1 cellular context compared by ENCODE assay signal in the genomic region with DNA sequence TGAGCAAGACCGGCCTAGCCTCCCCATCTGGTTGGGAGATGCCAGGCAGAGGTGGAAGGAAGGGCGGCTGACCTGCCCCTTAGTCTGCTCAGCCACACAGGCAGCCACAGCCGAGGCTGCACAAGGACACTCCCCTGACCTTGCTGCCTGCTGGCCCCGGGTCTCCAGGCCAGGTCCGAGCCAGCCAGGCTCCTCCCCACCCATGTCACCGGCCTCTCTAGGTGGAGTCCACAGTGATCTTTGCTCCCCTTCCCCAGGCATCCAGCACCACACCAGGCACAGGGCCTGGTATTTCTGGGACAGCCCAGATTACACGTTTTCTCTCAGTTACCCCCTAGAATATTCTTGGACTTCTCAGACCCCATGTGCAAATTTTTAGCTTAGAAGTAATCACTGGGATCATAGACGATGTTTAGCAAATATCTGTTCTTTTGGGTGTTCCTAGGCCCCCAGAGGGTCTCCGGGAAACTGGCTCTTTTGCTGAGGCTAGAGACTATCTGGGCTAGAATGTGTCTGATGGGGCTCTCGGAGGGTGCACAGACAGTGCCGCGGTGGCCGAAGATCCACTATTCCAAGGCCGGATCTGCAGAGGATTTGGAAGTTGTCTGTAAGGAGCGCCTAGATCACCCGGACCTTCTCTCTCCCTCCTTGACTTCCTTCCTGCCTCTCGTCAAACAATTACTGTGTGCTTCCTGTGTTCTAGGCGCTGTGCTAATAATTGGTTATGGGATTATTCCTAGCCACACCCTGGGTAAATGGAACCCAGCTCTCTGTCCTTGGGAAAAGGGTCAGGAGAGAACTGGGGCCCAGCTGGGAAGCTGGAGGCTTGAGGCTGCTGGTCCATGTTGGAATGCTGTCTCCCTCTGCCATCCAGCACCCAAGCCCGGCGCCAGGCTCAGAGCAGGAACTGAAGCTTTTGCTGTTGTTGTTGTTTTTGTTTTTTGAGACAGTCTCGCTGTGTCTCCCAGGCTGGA.
TF ChIP-seq lines count a peak whose summit lies in the region.

No MANE protein-coding gene starts in this region.

TF ChIP-seq in HepG2, 621 proteins besides CTCF, POLR2A, EP300 and RAD21 (continued from another document and continues in another):
- TF ChIP-seq ZNF644 (CRISPR knock-in tag; IDR thresholded peaks at IDR 0.05; ENCODE audit: low read depth) = peak; percentile 70
- TF ChIP-seq, protein P1, sequence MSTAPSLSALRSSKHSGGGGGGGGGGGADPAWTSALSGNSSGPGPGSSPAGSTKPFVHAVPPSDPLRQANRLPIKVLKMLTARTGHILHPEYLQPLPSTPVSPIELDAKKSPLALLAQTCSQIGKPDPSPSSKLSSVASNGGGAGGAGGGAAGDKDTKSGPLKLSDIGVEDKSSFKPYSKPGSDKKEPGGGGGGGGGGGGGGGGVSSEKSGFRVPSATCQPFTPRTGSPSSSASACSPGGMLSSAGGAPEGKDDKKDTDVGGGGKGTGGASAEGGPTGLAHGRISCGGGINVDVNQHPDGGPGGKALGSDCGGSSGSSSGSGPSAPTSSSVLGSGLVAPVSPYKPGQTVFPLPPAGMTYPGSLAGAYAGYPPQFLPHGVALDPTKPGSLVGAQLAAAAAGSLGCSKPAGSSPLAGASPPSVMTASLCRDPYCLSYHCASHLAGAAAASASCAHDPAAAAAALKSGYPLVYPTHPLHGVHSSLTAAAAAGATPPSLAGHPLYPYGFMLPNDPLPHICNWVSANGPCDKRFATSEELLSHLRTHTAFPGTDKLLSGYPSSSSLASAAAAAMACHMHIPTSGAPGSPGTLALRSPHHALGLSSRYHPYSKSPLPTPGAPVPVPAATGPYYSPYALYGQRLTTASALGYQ (CRISPR knock-in tag; IDR thresholded peaks at IDR 0.05) = 0 out of 2 replicates have a peak, but pooled peaks have one; percentile 19
- peak; percentile 99 for TF ChIP-seq ESRRA (CRISPR knock-in tag; IDR thresholded peaks at IDR 0.05; ENCODE audit: low read depth)
- TF ChIP-seq KDM2A (CRISPR knock-in tag; IDR thresholded peaks at IDR 0.05; ENCODE audit: borderline replicate concordance, low read depth) = peak; percentile 64
- TF ChIP-seq, protein P2, sequence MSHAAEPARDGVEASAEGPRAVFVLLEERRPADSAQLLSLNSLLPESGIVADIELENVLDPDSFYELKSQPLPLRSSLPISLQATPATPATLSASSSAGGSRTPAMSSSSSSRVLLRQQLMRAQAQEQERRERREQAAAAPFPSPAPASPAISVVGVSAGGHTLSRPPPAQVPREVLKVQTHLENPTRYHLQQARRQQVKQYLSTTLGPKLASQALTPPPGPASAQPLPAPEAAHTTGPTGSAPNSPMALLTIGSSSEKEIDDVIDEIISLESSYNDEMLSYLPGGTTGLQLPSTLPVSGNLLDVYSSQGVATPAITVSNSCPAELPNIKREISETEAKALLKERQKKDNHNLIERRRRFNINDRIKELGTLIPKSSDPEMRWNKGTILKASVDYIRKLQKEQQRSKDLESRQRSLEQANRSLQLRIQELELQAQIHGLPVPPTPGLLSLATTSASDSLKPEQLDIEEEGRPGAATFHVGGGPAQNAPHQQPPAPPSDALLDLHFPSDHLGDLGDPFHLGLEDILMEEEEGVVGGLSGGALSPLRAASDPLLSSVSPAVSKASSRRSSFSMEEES (CRISPR knock-in tag; IDR thresholded peaks at IDR 0.05) = 0 out of 2 replicates have a peak, but pooled peaks have one; percentile 30
- no peak for TF ChIP-seq ZNF879 (CRISPR knock-in tag; IDR thresholded peaks at IDR 0.05)
- TF ChIP-seq HNRNPH1 (optimal IDR thresholded peaks at IDR 0.05; ENCODE audit: low read depth, low read length) = no peak
- TF ChIP-seq ISL2 (CRISPR knock-in tag; IDR thresholded peaks at IDR 0.05) = peak; percentile 13
- TF ChIP-seq HOXA3 (CRISPR knock-in tag; IDR thresholded peaks at IDR 0.05) = peak; percentile 82
- TF ChIP-seq, protein P3, sequence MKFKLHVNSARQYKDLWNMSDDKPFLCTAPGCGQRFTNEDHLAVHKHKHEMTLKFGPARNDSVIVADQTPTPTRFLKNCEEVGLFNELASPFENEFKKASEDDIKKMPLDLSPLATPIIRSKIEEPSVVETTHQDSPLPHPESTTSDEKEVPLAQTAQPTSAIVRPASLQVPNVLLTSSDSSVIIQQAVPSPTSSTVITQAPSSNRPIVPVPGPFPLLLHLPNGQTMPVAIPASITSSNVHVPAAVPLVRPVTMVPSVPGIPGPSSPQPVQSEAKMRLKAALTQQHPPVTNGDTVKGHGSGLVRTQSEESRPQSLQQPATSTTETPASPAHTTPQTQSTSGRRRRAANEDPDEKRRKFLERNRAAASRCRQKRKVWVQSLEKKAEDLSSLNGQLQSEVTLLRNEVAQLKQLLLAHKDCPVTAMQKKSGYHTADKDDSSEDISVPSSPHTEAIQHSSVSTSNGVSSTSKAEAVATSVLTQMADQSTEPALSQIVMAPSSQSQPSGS (CRISPR knock-in tag; IDR thresholded peaks at IDR 0.05) = 0 out of 2 replicates have a peak, but pooled peaks have one; percentile 43
- TF ChIP-seq NFYB (CRISPR knock-in tag; IDR thresholded peaks at IDR 0.05) = no peak
- TF ChIP-seq, protein P4, sequence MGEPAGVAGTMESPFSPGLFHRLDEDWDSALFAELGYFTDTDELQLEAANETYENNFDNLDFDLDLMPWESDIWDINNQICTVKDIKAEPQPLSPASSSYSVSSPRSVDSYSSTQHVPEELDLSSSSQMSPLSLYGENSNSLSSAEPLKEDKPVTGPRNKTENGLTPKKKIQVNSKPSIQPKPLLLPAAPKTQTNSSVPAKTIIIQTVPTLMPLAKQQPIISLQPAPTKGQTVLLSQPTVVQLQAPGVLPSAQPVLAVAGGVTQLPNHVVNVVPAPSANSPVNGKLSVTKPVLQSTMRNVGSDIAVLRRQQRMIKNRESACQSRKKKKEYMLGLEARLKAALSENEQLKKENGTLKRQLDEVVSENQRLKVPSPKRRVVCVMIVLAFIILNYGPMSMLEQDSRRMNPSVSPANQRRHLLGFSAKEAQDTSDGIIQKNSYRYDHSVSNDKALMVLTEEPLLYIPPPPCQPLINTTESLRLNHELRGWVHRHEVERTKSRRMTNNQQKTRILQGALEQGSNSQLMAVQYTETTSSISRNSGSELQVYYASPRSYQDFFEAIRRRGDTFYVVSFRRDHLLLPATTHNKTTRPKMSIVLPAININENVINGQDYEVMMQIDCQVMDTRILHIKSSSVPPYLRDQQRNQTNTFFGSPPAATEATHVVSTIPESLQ (CRISPR knock-in tag; conservative IDR thresholded peaks at IDR 0.05) = no peak
- TF ChIP-seq ZNF607 (CRISPR knock-in tag; IDR thresholded peaks at IDR 0.05; ENCODE audit: borderline replicate concordance) = no peak
- 0 out of 2 replicates have a peak, but pooled peaks have one; percentile 44 for TF ChIP-seq ERF (CRISPR knock-in tag; IDR thresholded peaks at IDR 0.05)
- TF ChIP-seq ZNF530 (CRISPR knock-in tag; IDR thresholded peaks at IDR 0.05; ENCODE audit: low read depth) = no peak
- TF ChIP-seq ZSCAN22 (CRISPR knock-in tag; IDR thresholded peaks at IDR 0.05) = no peak
- 0 out of 2 replicates have a peak, but pooled peaks have one; percentile 4 for TF ChIP-seq U2AF2 (IDR thresholded peaks at IDR 0.05; ENCODE audit: low read depth, low read length)
- TF ChIP-seq HOXA9 (CRISPR knock-in tag; IDR thresholded peaks at IDR 0.05; ENCODE audit: borderline replicate concordance) = no peak
- TF ChIP-seq, protein P5, sequence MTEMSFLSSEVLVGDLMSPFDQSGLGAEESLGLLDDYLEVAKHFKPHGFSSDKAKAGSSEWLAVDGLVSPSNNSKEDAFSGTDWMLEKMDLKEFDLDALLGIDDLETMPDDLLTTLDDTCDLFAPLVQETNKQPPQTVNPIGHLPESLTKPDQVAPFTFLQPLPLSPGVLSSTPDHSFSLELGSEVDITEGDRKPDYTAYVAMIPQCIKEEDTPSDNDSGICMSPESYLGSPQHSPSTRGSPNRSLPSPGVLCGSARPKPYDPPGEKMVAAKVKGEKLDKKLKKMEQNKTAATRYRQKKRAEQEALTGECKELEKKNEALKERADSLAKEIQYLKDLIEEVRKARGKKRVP (CRISPR knock-in tag; IDR thresholded peaks at IDR 0.05) = no peak
- no peak; the same call in none of the 2 replicates for TF ChIP-seq ZNF777 (CRISPR knock-in tag; IDR thresholded peaks at IDR 0.05)
- TF ChIP-seq ZSCAN29 (CRISPR knock-in tag; conservative IDR thresholded peaks at IDR 0.05) = peak; percentile 49; the same call in 1 of the 2 replicates
- peak; percentile 72 for TF ChIP-seq DMAP1 (CRISPR knock-in tag; IDR thresholded peaks at IDR 0.05)
- no peak for TF ChIP-seq TP53 (CRISPR knock-in tag; conservative IDR thresholded peaks at IDR 0.05)
- TF ChIP-seq, protein P6, sequence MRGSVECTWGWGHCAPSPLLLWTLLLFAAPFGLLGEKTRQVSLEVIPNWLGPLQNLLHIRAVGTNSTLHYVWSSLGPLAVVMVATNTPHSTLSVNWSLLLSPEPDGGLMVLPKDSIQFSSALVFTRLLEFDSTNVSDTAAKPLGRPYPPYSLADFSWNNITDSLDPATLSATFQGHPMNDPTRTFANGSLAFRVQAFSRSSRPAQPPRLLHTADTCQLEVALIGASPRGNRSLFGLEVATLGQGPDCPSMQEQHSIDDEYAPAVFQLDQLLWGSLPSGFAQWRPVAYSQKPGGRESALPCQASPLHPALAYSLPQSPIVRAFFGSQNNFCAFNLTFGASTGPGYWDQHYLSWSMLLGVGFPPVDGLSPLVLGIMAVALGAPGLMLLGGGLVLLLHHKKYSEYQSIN (CRISPR knock-in tag; IDR thresholded peaks at IDR 0.05; ENCODE audit: borderline replicate concordance) = no peak
- no peak for TF ChIP-seq MATR3 (CRISPR knock-in tag; IDR thresholded peaks at IDR 0.05)
- TF ChIP-seq, protein P7, sequence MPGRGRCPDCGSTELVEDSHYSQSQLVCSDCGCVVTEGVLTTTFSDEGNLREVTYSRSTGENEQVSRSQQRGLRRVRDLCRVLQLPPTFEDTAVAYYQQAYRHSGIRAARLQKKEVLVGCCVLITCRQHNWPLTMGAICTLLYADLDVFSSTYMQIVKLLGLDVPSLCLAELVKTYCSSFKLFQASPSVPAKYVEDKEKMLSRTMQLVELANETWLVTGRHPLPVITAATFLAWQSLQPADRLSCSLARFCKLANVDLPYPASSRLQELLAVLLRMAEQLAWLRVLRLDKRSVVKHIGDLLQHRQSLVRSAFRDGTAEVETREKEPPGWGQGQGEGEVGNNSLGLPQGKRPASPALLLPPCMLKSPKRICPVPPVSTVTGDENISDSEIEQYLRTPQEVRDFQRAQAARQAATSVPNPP (CRISPR knock-in tag; IDR thresholded peaks at IDR 0.05) = no peak
- TF ChIP-seq, protein P8, sequence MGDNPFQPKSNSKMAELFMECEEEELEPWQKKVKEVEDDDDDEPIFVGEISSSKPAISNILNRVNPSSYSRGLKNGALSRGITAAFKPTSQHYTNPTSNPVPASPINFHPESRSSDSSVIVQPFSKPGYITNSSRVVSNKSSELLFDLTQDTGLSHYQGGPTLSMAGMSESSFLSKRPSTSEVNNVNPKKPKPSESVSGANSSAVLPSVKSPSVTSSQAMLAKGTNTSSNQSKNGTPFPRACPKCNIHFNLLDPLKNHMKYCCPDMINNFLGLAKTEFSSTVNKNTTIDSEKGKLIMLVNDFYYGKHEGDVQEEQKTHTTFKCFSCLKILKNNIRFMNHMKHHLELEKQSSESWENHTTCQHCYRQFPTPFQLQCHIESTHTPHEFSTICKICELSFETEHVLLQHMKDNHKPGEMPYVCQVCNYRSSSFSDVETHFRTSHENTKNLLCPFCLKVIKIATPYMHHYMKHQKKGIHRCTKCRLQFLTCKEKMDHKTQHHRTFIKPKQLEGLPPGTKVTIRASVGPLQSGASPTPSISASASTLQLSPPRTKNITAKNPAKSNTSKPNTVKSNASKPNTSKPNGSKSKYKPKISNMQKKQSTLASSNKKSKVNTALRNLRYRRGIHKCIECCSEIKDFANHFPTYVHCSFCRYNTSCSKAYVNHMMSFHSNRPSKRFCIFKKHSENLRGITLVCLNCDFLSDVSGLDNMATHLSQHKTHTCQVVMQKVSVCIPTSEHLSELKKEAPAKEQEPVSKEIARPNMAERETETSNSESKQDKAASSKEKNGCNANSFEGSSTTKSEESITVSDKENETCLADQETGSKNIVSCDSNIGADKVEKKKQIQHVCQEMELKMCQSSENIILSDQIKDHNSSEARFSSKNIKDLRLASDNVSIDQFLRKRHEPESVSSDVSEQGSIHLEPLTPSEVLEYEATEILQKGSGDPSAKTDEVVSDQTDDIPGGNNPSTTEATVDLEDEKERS (CRISPR knock-in tag; IDR thresholded peaks at IDR 0.05) = no peak
- TF ChIP-seq, protein P9, sequence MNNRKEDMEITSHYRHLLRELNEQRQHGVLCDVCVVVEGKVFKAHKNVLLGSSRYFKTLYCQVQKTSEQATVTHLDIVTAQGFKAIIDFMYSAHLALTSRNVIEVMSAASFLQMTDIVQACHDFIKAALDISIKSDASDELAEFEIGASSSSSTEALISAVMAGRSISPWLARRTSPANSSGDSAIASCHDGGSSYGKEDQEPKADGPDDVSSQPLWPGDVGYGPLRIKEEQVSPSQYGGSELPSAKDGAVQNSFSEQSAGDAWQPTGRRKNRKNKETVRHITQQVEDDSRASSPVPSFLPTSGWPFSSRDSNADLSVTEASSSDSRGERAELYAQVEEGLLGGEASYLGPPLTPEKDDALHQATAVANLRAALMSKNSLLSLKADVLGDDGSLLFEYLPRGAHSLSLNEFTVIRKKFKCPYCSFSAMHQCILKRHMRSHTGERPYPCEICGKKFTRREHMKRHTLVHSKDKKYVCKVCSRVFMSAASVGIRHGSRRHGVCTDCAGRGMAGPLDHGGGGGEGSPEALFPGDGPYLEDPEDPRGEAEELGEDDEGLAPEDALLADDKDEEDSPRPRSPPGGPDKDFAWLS (CRISPR knock-in tag; IDR thresholded peaks at IDR 0.05; ENCODE audit: borderline replicate concordance) = no peak; the same call in 1 of the 2 replicates
- peak; percentile 10; the same call in 1 of the 2 replicates for TF ChIP-seq FOXK1 (CRISPR knock-in tag; IDR thresholded peaks at IDR 0.05; ENCODE audit: borderline replicate concordance, low read depth)
- TF ChIP-seq, protein P10, sequence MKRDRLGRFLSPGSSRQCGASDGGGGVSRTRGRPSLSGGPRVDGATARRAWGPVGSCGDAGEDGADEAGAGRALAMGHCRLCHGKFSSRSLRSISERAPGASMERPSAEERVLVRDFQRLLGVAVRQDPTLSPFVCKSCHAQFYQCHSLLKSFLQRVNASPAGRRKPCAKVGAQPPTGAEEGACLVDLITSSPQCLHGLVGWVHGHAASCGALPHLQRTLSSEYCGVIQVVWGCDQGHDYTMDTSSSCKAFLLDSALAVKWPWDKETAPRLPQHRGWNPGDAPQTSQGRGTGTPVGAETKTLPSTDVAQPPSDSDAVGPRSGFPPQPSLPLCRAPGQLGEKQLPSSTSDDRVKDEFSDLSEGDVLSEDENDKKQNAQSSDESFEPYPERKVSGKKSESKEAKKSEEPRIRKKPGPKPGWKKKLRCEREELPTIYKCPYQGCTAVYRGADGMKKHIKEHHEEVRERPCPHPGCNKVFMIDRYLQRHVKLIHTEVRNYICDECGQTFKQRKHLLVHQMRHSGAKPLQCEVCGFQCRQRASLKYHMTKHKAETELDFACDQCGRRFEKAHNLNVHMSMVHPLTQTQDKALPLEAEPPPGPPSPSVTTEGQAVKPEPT (CRISPR knock-in tag; IDR thresholded peaks at IDR 0.05; ENCODE audit: low read depth) = no peak; the same call in 1 of the 2 replicates
- TF ChIP-seq ZFP90 (CRISPR knock-in tag; IDR thresholded peaks at IDR 0.05; ENCODE audit: borderline replicate concordance) = peak; percentile 28; the same call in 1 of the 2 replicates
- TF ChIP-seq HOXA7 (CRISPR knock-in tag; IDR thresholded peaks at IDR 0.05) = no peak
- TF ChIP-seq ZMYM4 (CRISPR knock-in tag; IDR thresholded peaks at IDR 0.05) = peak; percentile 48
- TF ChIP-seq, protein P11, sequence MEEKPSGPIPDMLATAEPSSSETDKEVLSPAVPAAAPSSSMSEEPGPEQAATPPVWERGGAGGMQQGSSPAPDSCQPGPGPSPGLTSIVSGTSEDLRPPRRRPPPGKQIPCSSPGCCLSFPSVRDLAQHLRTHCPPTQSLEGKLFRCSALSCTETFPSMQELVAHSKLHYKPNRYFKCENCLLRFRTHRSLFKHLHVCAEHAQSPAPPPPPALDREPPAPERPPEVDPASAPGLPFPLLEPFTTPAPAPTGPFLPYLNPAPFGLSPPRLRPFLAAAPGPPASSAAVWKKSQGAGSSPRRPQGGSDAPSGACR (CRISPR knock-in tag; IDR thresholded peaks at IDR 0.05) = no peak
- TF ChIP-seq ETV5 (CRISPR knock-in tag; IDR thresholded peaks at IDR 0.05; ENCODE audit: borderline replicate concordance) = peak; percentile 92
- TF ChIP-seq MBD4 (IDR thresholded peaks at IDR 0.05; ENCODE audit: borderline replicate concordance, low read length) = no peak
- no peak for TF ChIP-seq ZNF672 (CRISPR knock-in tag; IDR thresholded peaks at IDR 0.05)
